14 cellular contexts compared by ENCODE assay signal in the genomic region with DNA sequence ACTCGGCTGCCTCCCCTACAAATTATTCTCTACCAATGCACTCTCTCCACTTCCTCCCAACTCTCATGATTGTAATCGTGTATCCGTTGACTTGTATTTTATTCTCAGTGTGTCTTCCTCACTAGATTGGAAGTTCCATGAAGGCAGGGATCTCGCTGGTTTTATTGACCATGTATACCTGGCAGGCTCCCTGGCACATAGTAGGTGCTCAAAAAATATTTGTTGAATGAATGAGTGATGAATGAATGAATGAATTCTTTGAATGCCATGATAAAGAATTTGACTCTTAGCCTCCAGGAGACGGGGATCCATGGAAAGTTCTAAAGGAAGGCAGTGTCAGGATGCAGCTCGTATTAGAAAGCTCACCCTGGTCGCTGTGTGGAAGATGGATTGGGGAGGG. TPM values are rescaled to one million over a fixed set of nuclear protein-coding genes. Genes with fewer than 3 reads are reported as not detected.
DNase-seq lines count a peak whose midpoint lies in the region; ATAC-seq and TF ChIP-seq lines count a peak whose summit lies in the region.
"Had no signal": no experiment of that assay in that cellular context is flagged by ENCODE, and none has a peak within 500 bp of the region (broad histone marks: within the 10 kb centered on the region; RNA-seq: fewer than 3 reads in every experiment).

No MANE protein-coding gene starts in this region.

- H3K27ac ChIP-seq in RWPE1: peak overlapping the region; percentile 98
- peak overlapping the region; percentile 89 for H3K27ac ChIP-seq in cingulate gyrus (ENCODE audit: low read depth, low read length)
- H3K27ac ChIP-seq in mesenchymal stem cell (ENCODE audit: low read length, poor library complexity, severe bottlenecking): no peak overlapping the region
- peak overlapping the region; percentile 82 for H3K27ac ChIP-seq in stomach smooth muscle (ENCODE audit: low read length)
- H3K27ac ChIP-seq in left lung: no peak overlapping the region
- H3K27ac ChIP-seq: BLaER1 treated with 17β-estradiol and CSF1 and Interleukin-3, amounts not matched to agents 10 nM and 100 nM; SJSA1 had no signal

- H3K4ac ChIP-seq in mesenchymal stem cell (ENCODE audit: low read depth in 1 of 2, low read length in 2 of 2): peak overlapping the region in 1 of 2 experiments; percentile 68

- H3K27me3 Mint-ChIP-seq in CD14-positive monocyte (ENCODE audit: low read depth in 3 of 3): peaks cover 0 to 15% (median 6%) of the 10 kb centered on the region in 3 donors
- H3K27me3 Mint-ChIP-seq: activated CD4-positive, alpha-beta T cell treated with anti-CD3 and anti-CD28 coated beads for 36 hours; stimulated activated naive CD8-positive, alpha-beta T cell treated with anti-CD3 and anti-CD28 coated beads, Interleukin-15, Interleukin-2, amounts not matched to agents 100 ng/mL and 50 ng/mL, for 24 hours had no signal

- intact Hi-C loops in left lung (cut with DNase I) (no loop called here), CD14-positive monocyte (cut with micrococcal nuclease) (no loop called here)

- H3K9me3 ChIP-seq in mesenchymal stem cell (ENCODE audit: control insufficient read depth, low read length): no peaks in the 10 kb centered on the region
- no peaks in the 10 kb centered on the region for H3K9me3 ChIP-seq in stomach smooth muscle (ENCODE audit: control insufficient read depth in 2 of 2, low read length in 2 of 2)
- H3K9me3 ChIP-seq in left lung: no peaks in the 10 kb centered on the region
- H3K9me3 ChIP-seq: BLaER1 treated with 17β-estradiol and CSF1 and Interleukin-3, amounts not matched to agents 10 nM and 100 nM; SJSA1 had no signal

- CTCF ChIA-PET in RWPE1 (lab: Yijun Ruan, JAX): interaction anchor here (0.6 kb wide), 2 partner anchors 12 to 139 kb away, joined by 6 read pairs; no protein-coding TSS in a partner anchor

- H2BK15ac ChIP-seq in mesenchymal stem cell (ENCODE audit: low read depth, poor library complexity, severe bottlenecking): no peak overlapping the region

- no peak overlapping the region for H2BK5ac ChIP-seq in mesenchymal stem cell (ENCODE audit: low read depth, low read length, poor library complexity, severe bottlenecking)

- no peaks in the 10 kb centered on the region for H3K79me1 ChIP-seq in mesenchymal stem cell (replicated peaks; ENCODE audit: low read length, poor library complexity, severe bottlenecking)

- H3K4me3 Mint-ChIP-seq in CD14-positive monocyte: no peak overlapping the region
- H3K4me3 Mint-ChIP-seq: activated CD4-positive, alpha-beta T cell treated with anti-CD3 and anti-CD28 coated beads for 36 hours; stimulated activated naive CD8-positive, alpha-beta T cell treated with anti-CD3 and anti-CD28 coated beads, Interleukin-15, Interleukin-2, amounts not matched to agents 100 ng/mL and 50 ng/mL, for 24 hours had no signal

- peaks cover 45% of the 10 kb centered on the region for H3K4me1 Mint-ChIP-seq in CD14-positive monocyte

- no peak overlapping the region for H2BK120ac ChIP-seq in mesenchymal stem cell (ENCODE audit: low read depth, low read length)

- DNase-seq in RWPE1 (ENCODE audit: low spot score) (no peak), mesenchymal stem cell (no peak), NCI-H187 treated with DMSO at 0.1 percent for 48 hours (lab: John Stamatoyannopoulos, UW) (no peak), left lung (no peak), CD14-positive monocyte (ENCODE audit: low spot score) (no peak)
- DNase-seq: activated CD4-positive, alpha-beta T cell treated with anti-CD3 and anti-CD28 coated beads for 36 hours; activated naive CD4-positive, alpha-beta T cell treated with anti-CD3 and anti-CD28 coated beads, Interleukin-2, amount 50 U/mL, for 16 hours; Karpas-422; T1000 had no signal

- H3K36me3 ChIP-seq in mesenchymal stem cell (ENCODE audit: control insufficient read depth in 1 of 2, insufficient read depth in 2 of 2, low read depth in 1 of 2, low read length in 2 of 2): no peaks in the 10 kb centered on the region
- H3K36me3 ChIP-seq in stomach smooth muscle (ENCODE audit: control insufficient read depth in 2 of 2, insufficient read depth in 2 of 2, low read length in 2 of 2): no peaks in the 10 kb centered on the region
- no peaks in the 10 kb centered on the region for H3K36me3 ChIP-seq in left lung
- H3K36me3 ChIP-seq: BLaER1 treated with 17β-estradiol and CSF1 and Interleukin-3, amounts not matched to agents 10 nM and 100 nM; SJSA1 had no signal

- no peak overlapping the region for H2BK12ac ChIP-seq in mesenchymal stem cell (ENCODE audit: low read length in 2 of 2)

- H3K9ac ChIP-seq in mesenchymal stem cell (ENCODE audit: low read length) (no peak overlapping the region), stomach smooth muscle (ENCODE audit: low read length in 2 of 2) (no peak overlapping the region)

- no peaks in the 10 kb centered on the region for H3K36me3 Mint-ChIP-seq in CD14-positive monocyte

- peak overlapping the region in 3 of 7 donors; percentile 7 to 37 (median 33) for H3K27ac Mint-ChIP-seq in CD14-positive monocyte
- H3K27ac Mint-ChIP-seq: activated CD4-positive, alpha-beta T cell treated with anti-CD3 and anti-CD28 coated beads for 36 hours had no signal

- H3K14ac ChIP-seq in mesenchymal stem cell (ENCODE audit: low read length in 2 of 2): no peak overlapping the region

- H3K27me3 ChIP-seq in mesenchymal stem cell (ENCODE audit: control insufficient read depth in 1 of 2, insufficient read depth in 1 of 2, low read length in 2 of 2): no peaks in the 10 kb centered on the region
- no peaks in the 10 kb centered on the region for H3K27me3 ChIP-seq in stomach smooth muscle (ENCODE audit: control insufficient read depth in 1 of 2, insufficient read depth in 2 of 2, low read length in 2 of 2)
- no peaks in the 10 kb centered on the region for H3K27me3 ChIP-seq in left lung
- H3K27me3 ChIP-seq: BLaER1 treated with 17β-estradiol and CSF1 and Interleukin-3, amounts not matched to agents 10 nM and 100 nM; SJSA1 had no signal

- peaks cover 37% of the 10 kb centered on the region for H3K4me1 ChIP-seq in mesenchymal stem cell (ENCODE audit: control insufficient read depth, insufficient read depth, low read depth, low read length)
- H3K4me1 ChIP-seq in stomach smooth muscle (ENCODE audit: control insufficient read depth, insufficient read depth, low read length): peaks cover 57% of the 10 kb centered on the region
- H3K4me1 ChIP-seq in left lung: peaks cover 20 to 43% of the 10 kb centered on the region in 2 donors
- H3K4me1 ChIP-seq: SJSA1 had no signal

- no peaks in the 10 kb centered on the region for H3K9me3 Mint-ChIP-seq in CD14-positive monocyte
- H3K9me3 Mint-ChIP-seq: stimulated activated naive CD8-positive, alpha-beta T cell treated with anti-CD3 and anti-CD28 coated beads, Interleukin-15, Interleukin-2, amounts not matched to agents 100 ng/mL and 50 ng/mL, for 24 hours had no signal

- POLR2A ChIA-PET in RWPE1 (lab: Yijun Ruan, JAX; ENCODE audit: low non-redundant PET): no interaction called here

- H3K18ac ChIP-seq in mesenchymal stem cell (ENCODE audit: low read depth in 1 of 2, low read length in 2 of 2): no peak overlapping the region

- TF ChIP-seq CTCF in RWPE1 (conservative IDR thresholded peaks at IDR 0.05; ENCODE audit: low read depth): no peak
- no peak for TF ChIP-seq CTCF in left lung (IDR thresholded peaks at IDR 0.05)
- no peak for TF ChIP-seq CTCF in CD14-positive monocyte (IDR thresholded peaks at IDR 0.05)

- H4K8ac ChIP-seq in mesenchymal stem cell (ENCODE audit: low read length): peak overlapping the region; percentile 32

- H3K4me3 ChIP-seq in mesenchymal stem cell (ENCODE audit: insufficient read depth in 1 of 2, low read depth in 1 of 2, low read length in 2 of 2): no peak overlapping the region
- H3K4me3 ChIP-seq in stomach smooth muscle (ENCODE audit: low read length in 2 of 2): no peak overlapping the region
- H3K4me3 ChIP-seq in left lung: no peak overlapping the region
- H3K4me3 ChIP-seq: BLaER1 treated with 17β-estradiol and CSF1 and Interleukin-3, amounts not matched to agents 10 nM and 100 nM; SJSA1 had no signal

- WGBS in mesenchymal stem cell: 84% methylated on average over 7 of the region's 7 CpGs

- ATAC-seq in left lung: no peak
- ATAC-seq: activated CD4-positive, alpha-beta T cell treated with anti-CD3 and anti-CD28 coated beads for 36 hours had no signal

- no peak overlapping the region for H3K23ac ChIP-seq in mesenchymal stem cell (ENCODE audit: low read length in 2 of 2)

- no peak overlapping the region for H3K4me2 ChIP-seq in mesenchymal stem cell (ENCODE audit: low read length, poor library complexity, severe bottlenecking)

- no peak overlapping the region for H4K91ac ChIP-seq in mesenchymal stem cell (ENCODE audit: low read length)

- no peak overlapping the region for H2AFZ ChIP-seq in mesenchymal stem cell (ENCODE audit: low read depth, low read length)

- no peak overlapping the region for H2AK5ac ChIP-seq in mesenchymal stem cell (ENCODE audit: low read length, severe bottlenecking)

RNA-seq across cellular contexts. Expression of a gene that starts 28.8 kb away (rescaled TPM):
- polyA plus RNA-seq in mesenchymal stem cell (2013, experiment 1 of 2): 68.4 TPM
- polyA plus RNA-seq in mesenchymal stem cell (2013, experiment 2 of 2): 68.6 TPM
- total RNA-seq in left lung: 100 to 1,000 TPM; 108 to 138 TPM
- polyA plus RNA-seq in CD14-positive monocyte: 10 to 100 TPM; 53.5 to 86.4 TPM

Comparison
In these comparisons a context has a peak if more than half of its experiments do, and no peak if none do; other contexts are left out.
1. H3K27ac ChIP-seq: peak in RWPE1 (single experiment), cingulate gyrus (single experiment) and stomach smooth muscle (single experiment); none in mesenchymal stem cell (single experiment) and left lung (0 of 2).